22 cellular contexts compared by ENCODE assay signal in genomic region chr2:229300371-229300770, GRCh38. TPM values are rescaled to one million over a fixed set of nuclear protein-coding genes. Genes with fewer than 3 reads are reported as not detected.
DNase-seq lines count a peak whose midpoint lies in the region; ATAC-seq and TF ChIP-seq lines count a peak whose summit lies in the region.
"Had no signal": no experiment of that assay in that cellular context is flagged by ENCODE, and none has a peak within 500 bp of the region (broad histone marks: within the 10 kb centered on the region; RNA-seq: fewer than 3 reads in every experiment).

No MANE protein-coding gene starts in this region.

- intact Hi-C loops in MCF 10A (cut with micrococcal nuclease) (no loop called here), breast epithelium (cut with DNase I; ENCODE audit: low total_unique reads) (no loop called here), gastrocnemius medialis (cut with DNase I; ENCODE audit: low total_unique reads) (no loop called here), left colon (cut with DNase I, micrococcal nuclease) (no loop called here)
- intact Hi-C loops in dendritic cell treated with granulocyte-macrophage colony-stimulating factor and Interleukin-4, amounts not matched to agents 40 ng/mL and 50 ng/mL, for 4 days (cut with micrococcal nuclease): no loop called here

- in situ Hi-C loops in gastrocnemius medialis (cut with MboI; ENCODE audit: low sequenced_read_pairs in 4 of 4): no loop called here

- H3K27ac ChIP-seq in breast epithelium: no peak overlapping the region
- peak overlapping the region in 3 of 4 donors; percentile 12 to 47 (median 41) for H3K27ac ChIP-seq in gastrocnemius medialis
- H3K27ac ChIP-seq: 22Rv1, A549, BLaER1 had no signal

- CTCF ChIA-PET in MCF 10A (lab: Yijun Ruan, JAX): interaction anchor here (0.8 to 1.6 kb wide), 3 partner anchors 42 to 1409 kb away, joined by 3 to 6 read pairs (median 3); no protein-coding TSS in a partner anchor

- ATAC-seq in gastrocnemius medialis (no peak), left colon (no peak)
- ATAC-seq: A549, HCT116, HepG2 had no signal

- no peaks in the 10 kb centered on the region for H3K27me3 Mint-ChIP-seq in MCF 10A (ENCODE audit: insufficient read depth, unreplicated experiment)
- peaks cover 16% of the 10 kb centered on the region for H3K27me3 Mint-ChIP-seq in dendritic cell treated with granulocyte-macrophage colony-stimulating factor and Interleukin-4, amounts not matched to agents 40 ng/mL and 50 ng/mL, for 4 days
- H3K27me3 Mint-ChIP-seq: CD4-positive, CD25-positive, alpha-beta regulatory T cell; CD8-positive, alpha-beta memory T cell; IgD-negative memory B cell had no signal

- no peaks in the 10 kb centered on the region for H3K9me3 Mint-ChIP-seq in MCF 10A (ENCODE audit: unreplicated experiment)
- H3K9me3 Mint-ChIP-seq in dendritic cell treated with granulocyte-macrophage colony-stimulating factor and Interleukin-4, amounts not matched to agents 40 ng/mL and 50 ng/mL, for 4 days: peaks cover 6% of the 10 kb centered on the region
- H3K9me3 Mint-ChIP-seq: HFFc6, IgD-negative memory B cell had no signal

- no peaks in the 10 kb centered on the region for H3K9me3 ChIP-seq in breast epithelium
- no peaks in the 10 kb centered on the region for H3K9me3 ChIP-seq in gastrocnemius medialis
- H3K9me3 ChIP-seq: A549, BLaER1 had no signal

- POLR2A ChIA-PET in MCF 10A (lab: Yijun Ruan, JAX): interaction anchor here (0.8 to 2.4 kb wide), 9 partner anchors 12 to 106 kb away, joined by 3 to 7 read pairs (median 4); no protein-coding TSS in a partner anchor

- peak overlapping the region; percentile 5 for H3K4me3 Mint-ChIP-seq in MCF 10A (ENCODE audit: unreplicated experiment)
- no peak overlapping the region for H3K4me3 Mint-ChIP-seq in dendritic cell treated with granulocyte-macrophage colony-stimulating factor and Interleukin-4, amounts not matched to agents 40 ng/mL and 50 ng/mL, for 4 days
- H3K4me3 Mint-ChIP-seq: CD4-positive, CD25-positive, alpha-beta regulatory T cell; CD8-positive, alpha-beta memory T cell; HFFc6; IgD-negative memory B cell had no signal

- H3K36me3 ChIP-seq in breast epithelium (no peaks in the 10 kb centered on the region), gastrocnemius medialis (no peaks in the 10 kb centered on the region)
- H3K36me3 ChIP-seq: BLaER1 had no signal

- H3K36me3 Mint-ChIP-seq in MCF 10A (ENCODE audit: insufficient read depth, unreplicated experiment): no peaks in the 10 kb centered on the region
- no peaks in the 10 kb centered on the region for H3K36me3 Mint-ChIP-seq in dendritic cell treated with granulocyte-macrophage colony-stimulating factor and Interleukin-4, amounts not matched to agents 40 ng/mL and 50 ng/mL, for 4 days (ENCODE audit: low read depth)
- H3K36me3 Mint-ChIP-seq: CD4-positive, CD25-positive, alpha-beta regulatory T cell; CD8-positive, alpha-beta memory T cell; IgD-negative memory B cell had no signal

- no peak for TF ChIP-seq POLR2A in breast epithelium (IDR thresholded peaks at IDR 0.05)
- no peak for TF ChIP-seq POLR2A in gastrocnemius medialis (IDR thresholded peaks at IDR 0.05)

- DNase-seq in MCF 10A (ENCODE audit: unreplicated experiment) (no peak), breast epithelium (ENCODE audit: low spot score in 2 of 2) (no peak), gastrocnemius medialis (no peak), T-helper 1 cell (no peak), left colon (no peak), germinal center (ENCODE audit: low spot score) (no peak)
- DNase-seq: CD4-positive, CD25-positive, alpha-beta regulatory T cell; CD8-positive, alpha-beta memory T cell; COR-L47; DMS 273 treated with DMSO at 0.1 percent for 48 hours; DMS53; DND-41; GOT3; H7; HFFc6 had no signal

- TSS peak; percentile 81 for BruUV-seq in MCF 10A (replicated peaks; lab: Mats Ljungman, UMichigan)

- peak overlapping the region; percentile 55 for H3K27ac Mint-ChIP-seq in MCF 10A (ENCODE audit: low read depth, unreplicated experiment)
- peak overlapping the region; percentile 71 for H3K27ac Mint-ChIP-seq in dendritic cell treated with granulocyte-macrophage colony-stimulating factor and Interleukin-4, amounts not matched to agents 40 ng/mL and 50 ng/mL, for 4 days
- H3K27ac Mint-ChIP-seq: CD4-positive, CD25-positive, alpha-beta regulatory T cell; CD8-positive, alpha-beta memory T cell; HFFc6; IgD-negative memory B cell had no signal

- peaks cover 30% of the 10 kb centered on the region for H3K4me1 Mint-ChIP-seq in MCF 10A (ENCODE audit: insufficient read depth, unreplicated experiment)
- H3K4me1 Mint-ChIP-seq in dendritic cell treated with granulocyte-macrophage colony-stimulating factor and Interleukin-4, amounts not matched to agents 40 ng/mL and 50 ng/mL, for 4 days (ENCODE audit: low read depth): peaks cover 61% of the 10 kb centered on the region
- H3K4me1 Mint-ChIP-seq: CD4-positive, CD25-positive, alpha-beta regulatory T cell; CD8-positive, alpha-beta memory T cell; IgD-negative memory B cell had no signal

- TF ChIP-seq CTCF in MCF 10A (IDR thresholded peaks at IDR 0.05; ENCODE audit: unreplicated experiment) (no peak), breast epithelium (IDR thresholded peaks at IDR 0.05) (no peak), gastrocnemius medialis (IDR thresholded peaks at IDR 0.05 in 4 of 5, conservative IDR thresholded peaks at IDR 0.05 in 1 of 5) (no peak)

- H3K4me3 ChIP-seq in breast epithelium: no peak overlapping the region
- H3K4me3 ChIP-seq in gastrocnemius medialis: no peak overlapping the region
- H3K4me3 ChIP-seq: A549, BLaER1 had no signal

- H3K27me3 ChIP-seq in breast epithelium: no peaks in the 10 kb centered on the region
- H3K27me3 ChIP-seq in gastrocnemius medialis: no peaks in the 10 kb centered on the region
- H3K27me3 ChIP-seq: BLaER1 had no signal

- H3K4me1 ChIP-seq in breast epithelium (no peaks in the 10 kb centered on the region), gastrocnemius medialis (no peaks in the 10 kb centered on the region)
- H3K4me1 ChIP-seq: A549, BLaER1 had no signal

RNA-seq across cellular contexts. Expression of gene PID1, which starts 29.3 kb away (rescaled TPM):
- total RNA-seq in MCF 10A (2022) (123 and 211 TPM in 2 replicates), breast epithelium (10 to 100 TPM; 13.5 to 60.3 (median 42.0) TPM), gastrocnemius medialis (10 to 100 TPM; 11.3 to 24.3 (median 19.5) TPM), left colon (10 to 100 TPM; 39.2 to 51.2 TPM)
- total RNA-seq: CD4-positive, CD25-positive, alpha-beta regulatory T cell; CD8-positive, alpha-beta memory T cell had no signal

Comparison
In these comparisons a context has a peak if more than half of its experiments do, and no peak if none do; other contexts are left out.
1. H3K27ac ChIP-seq: peak in gastrocnemius medialis (3 of 4); none in breast epithelium (0 of 2).